29 cellular contexts compared by ENCODE assay signal in the genomic region with DNA sequence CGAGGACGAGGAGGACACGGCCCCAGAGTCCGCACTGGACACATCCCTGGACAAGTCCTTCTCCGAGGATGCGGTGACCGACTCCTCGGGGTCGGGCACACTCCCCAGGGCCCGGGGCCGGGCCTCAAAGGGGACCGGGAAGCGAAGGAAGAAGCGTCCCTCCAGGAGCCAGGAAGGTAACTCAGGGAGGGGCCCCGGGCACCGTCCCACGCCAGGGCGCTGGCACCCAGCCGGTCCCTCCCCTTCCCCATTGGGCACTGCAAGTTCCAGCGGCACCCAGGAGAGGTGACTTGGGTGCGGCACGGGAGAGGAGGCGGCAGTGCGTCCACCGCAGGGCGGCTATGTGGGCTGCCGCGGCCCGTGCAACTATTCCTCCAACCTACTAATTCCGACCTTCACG.
"Had no signal": no experiment of that assay in that cellular context is flagged by ENCODE, and none has a peak within 500 bp of the region (broad histone marks: within the 10 kb centered on the region; RNA-seq: fewer than 3 reads in every experiment).

No MANE protein-coding gene starts in this region.

- H3K4me1 ChIP-seq: foreskin keratinocyte had no signal

- ATAC-seq: activated CD4-positive, CD25-positive, alpha-beta regulatory T cell treated with anti-CD3 and anti-CD28 coated beads, Interleukin-2, amount 50 U/mL, for 24 hours; activated CD8-positive, alpha-beta T cell treated with anti-CD3 and anti-CD28 coated beads for 36 hours; activated T-cell treated with anti-CD3 and anti-CD28 coated beads, Interleukin-2, amount 50 U/mL, for 4 hours; activated T-helper 17 cell treated with anti-CD3 and anti-CD28 coated beads, Interleukin-2, amount 50 U/mL, for 72 hours; effector memory CD8-positive, alpha-beta T cell; foreskin keratinocyte; gastrocnemius medialis; heart left ventricle had no signal

- H3K27ac ChIP-seq: brain microvascular endothelial cell, esophagus muscularis mucosa, foreskin keratinocyte, gastrocnemius medialis, heart left ventricle, WERI-Rb-1 had no signal

- H3K9me3 ChIP-seq: esophagus muscularis mucosa, gastrocnemius medialis, heart left ventricle had no signal

- H3K4me3 ChIP-seq: esophagus muscularis mucosa, gastrocnemius medialis, heart left ventricle had no signal

- DNase-seq: activated B cell treated with CpG ODN at 0.5 μM for 24 hours; activated CD4-positive, alpha-beta T cell treated with anti-CD3 and anti-CD28 coated beads for 48 hours; activated CD4-positive, alpha-beta T cell treated with anti-CD3 and anti-CD28 coated beads, Interleukin-2, amount 50 U/mL, for 1 hour; activated CD4-positive, alpha-beta T cell treated with anti-CD3 and anti-CD28 coated beads, Interleukin-2, amount 50 U/mL, for 48 hours; activated CD8-positive, alpha-beta memory T cell treated with anti-CD3 and anti-CD28 coated beads for 24 hours; activated CD8-positive, alpha-beta T cell treated with anti-CD3 and anti-CD28 coated beads for 36 hours; activated effector memory CD4-positive, alpha-beta T cell treated with Interleukin-2 at 50 U/mL for 16 hours; activated gamma-delta T cell treated with Interleukin-2 at 50 U/mL for 16 hours; activated naive CD4-positive, alpha-beta T cell treated with anti-CD3 and anti-CD28 coated beads, Interleukin-2, amount 50 U/mL, for 16 hours; activated naive CD4-positive, alpha-beta T cell treated with Interleukin-2 at 50 U/mL for 16 hours; activated T-cell treated with anti-CD3 and anti-CD28 coated beads, Interleukin-2, amount 50 U/mL, for 4 hours; amniotic stem cell; anterior cingulate cortex; brain microvascular endothelial cell; caudate nucleus; cortex of kidney; dermis blood vessel endothelial cell; effector CD4-positive, alpha-beta T cell; effector memory CD8-positive, alpha-beta T cell; erythroblast; foreskin keratinocyte; gastrocnemius medialis; glutamatergic neuron; heart left ventricle; T-helper 9 cell; WERI-Rb-1 had no signal

- H3K27me3 ChIP-seq: brain microvascular endothelial cell, esophagus muscularis mucosa, foreskin keratinocyte, gastrocnemius medialis, heart left ventricle had no signal
